8 cellular contexts compared by ENCODE assay signal in the genomic region with DNA sequence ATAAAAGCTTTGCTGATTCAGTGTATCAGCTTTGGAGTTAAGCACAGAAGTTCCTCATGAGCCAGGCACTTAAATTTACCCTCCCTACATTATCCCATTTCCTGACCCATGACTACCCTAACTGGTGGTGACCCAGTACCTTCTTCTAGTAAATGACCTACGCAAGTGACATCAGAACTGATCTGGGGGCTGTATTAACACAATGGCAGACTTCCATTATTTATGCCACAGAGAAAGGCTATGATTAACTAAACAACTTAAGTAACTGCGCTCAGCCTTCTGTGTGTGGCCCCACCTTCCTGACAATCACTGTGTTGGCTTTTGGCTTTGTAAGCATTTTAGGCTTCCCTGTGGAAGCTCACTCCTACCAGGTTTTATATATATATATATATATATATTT. TPM values are rescaled to one million over a fixed set of nuclear protein-coding genes. Genes with fewer than 3 reads are reported as not detected.
DNase-seq lines count a peak whose midpoint lies in the region; ATAC-seq and TF ChIP-seq lines count a peak whose summit lies in the region.

No MANE protein-coding gene starts in this region.

- no peak for TF ChIP-seq CTCF in foreskin fibroblast (IDR thresholded peaks at IDR 0.05; ENCODE audit: low read depth, low read length)

- no peak for ATAC-seq in activated T-cell treated with anti-CD3 and anti-CD28 coated beads, Interleukin-2, amount 50 U/mL, for 72 hours (replicated peaks in 1 of 2)
- no peak for ATAC-seq in stimulated activated effector memory CD8-positive, alpha-beta T cell treated with anti-CD3 and anti-CD28 coated beads, Interleukin-12 subunit alpha, Interleukin-12 subunit beta, amount 100 ng/mL, for 72 hours
- ATAC-seq in GM19397 (IDR thresholded peaks at IDR 0.05; ENCODE audit: unreplicated experiment) = no peak

- H3K27me3 Mint-ChIP-seq in activated T-cell treated with anti-CD3 and anti-CD28 coated beads, Interleukin-2, amount 50 U/mL, for 72 hours (ENCODE audit: low read depth) = peaks cover 69% of the 10 kb centered on the region

- peaks cover 5% of the 10 kb centered on the region; the same call in 1 of the 2 replicates for H3K36me3 ChIP-seq in SJSA1

- H3K4me1 ChIP-seq in SJSA1 (replicated peaks) = peaks cover 19% of the 10 kb centered on the region

- H3K4me3 Mint-ChIP-seq in activated T-cell treated with anti-CD3 and anti-CD28 coated beads, Interleukin-2, amount 50 U/mL, for 72 hours = peak overlapping the region; percentile 99
- H3K4me3 Mint-ChIP-seq in stimulated activated effector memory CD8-positive, alpha-beta T cell treated with anti-CD3 and anti-CD28 coated beads, Interleukin-12 subunit alpha, Interleukin-12 subunit beta, amount 100 ng/mL, for 72 hours = peak overlapping the region; percentile 94

- H3K4me3 ChIP-seq in SJSA1 (peak overlapping the region; percentile 78), foreskin fibroblast (ENCODE audit: low read depth in 1 of 2, low read length in 2 of 2) (peak overlapping the region; percentile 92 to 96)

- no peak overlapping the region for H3K27ac Mint-ChIP-seq in activated T-cell treated with anti-CD3 and anti-CD28 coated beads, Interleukin-2, amount 50 U/mL, for 72 hours
- H3K27ac Mint-ChIP-seq in stimulated activated effector memory CD8-positive, alpha-beta T cell treated with anti-CD3 and anti-CD28 coated beads, Interleukin-12 subunit alpha, Interleukin-12 subunit beta, amount 100 ng/mL, for 72 hours = peak overlapping the region; percentile 96

- no peaks in the 10 kb centered on the region for H3K9me3 Mint-ChIP-seq in activated T-cell treated with anti-CD3 and anti-CD28 coated beads, Interleukin-2, amount 50 U/mL, for 72 hours
- no peaks in the 10 kb centered on the region for H3K9me3 Mint-ChIP-seq in stimulated activated effector memory CD8-positive, alpha-beta T cell treated with anti-CD3 and anti-CD28 coated beads, Interleukin-12 subunit alpha, Interleukin-12 subunit beta, amount 100 ng/mL, for 72 hours

- peaks cover 6 to 9% of the 10 kb centered on the region in 2 donors for H3K36me3 Mint-ChIP-seq in activated T-cell treated with anti-CD3 and anti-CD28 coated beads, Interleukin-2, amount 50 U/mL, for 72 hours (ENCODE audit: insufficient read depth in 2 of 2)
- H3K36me3 Mint-ChIP-seq in stimulated activated effector memory CD8-positive, alpha-beta T cell treated with anti-CD3 and anti-CD28 coated beads, Interleukin-12 subunit alpha, Interleukin-12 subunit beta, amount 100 ng/mL, for 72 hours = peaks cover 5% of the 10 kb centered on the region

- no peaks in the 10 kb centered on the region for H3K9me3 ChIP-seq in SJSA1 (replicated peaks)

- 0 out of 2 replicates have a peak overlapping the region, but pooled peaks have one; percentile 20 for H3K27ac ChIP-seq in SJSA1

- H3K4me1 Mint-ChIP-seq in activated T-cell treated with anti-CD3 and anti-CD28 coated beads, Interleukin-2, amount 50 U/mL, for 72 hours (ENCODE audit: low read depth) = peaks cover 28% of the 10 kb centered on the region
- peaks cover 21% of the 10 kb centered on the region for H3K4me1 Mint-ChIP-seq in stimulated activated effector memory CD8-positive, alpha-beta T cell treated with anti-CD3 and anti-CD28 coated beads, Interleukin-12 subunit alpha, Interleukin-12 subunit beta, amount 100 ng/mL, for 72 hours

- no peaks in the 10 kb centered on the region for H3K27me3 ChIP-seq in SJSA1 (replicated peaks)

- DNase-seq in activated T-cell treated with anti-CD3 and anti-CD28 coated beads, Interleukin-2, amount 50 U/mL, for 72 hours = no peak
- DNase-seq in activated T-cell treated with anti-CD3 and anti-CD28 coated beads, Interleukin-2, amount 50 U/mL, for 48 hours = no peak
- peak in 1 of 2 experiments; percentile 39 for DNase-seq in SJSA1 (ENCODE audit: low read depth in 1 of 2, low spot score in 2 of 2)
- no peak for DNase-seq in foreskin fibroblast
- DNase-seq in stimulated activated effector memory CD8-positive, alpha-beta T cell treated with anti-CD3 and anti-CD28 coated beads, Interleukin-12 subunit alpha, Interleukin-12 subunit beta, amount 100 ng/mL, for 72 hours (ENCODE audit: low spot score in 2 of 2) = no peak
- DNase-seq in DMS79 treated with DMSO at 0.1 percent for 48 hours (lab: John Stamatoyannopoulos, UW) = no peak
- DNase-seq in iPS-NIHi7 (ENCODE audit: extremely low spot score) = no peak

RNA-seq across cellular contexts. Expression of gene MB21D2, which starts 1.9 kb away (rescaled TPM):
- 10 to 100 TPM; 10.5 to 26.9 TPM for total RNA-seq in activated T-cell treated with anti-CD3 and anti-CD28 coated beads, Interleukin-2, amount 50 U/mL, for 72 hours
- 18.0 and 22.5 TPM in 2 replicates for total RNA-seq in SJSA1 (2014; rRNA removed; shearing (Covaris generic))
